In the genomic region with DNA sequence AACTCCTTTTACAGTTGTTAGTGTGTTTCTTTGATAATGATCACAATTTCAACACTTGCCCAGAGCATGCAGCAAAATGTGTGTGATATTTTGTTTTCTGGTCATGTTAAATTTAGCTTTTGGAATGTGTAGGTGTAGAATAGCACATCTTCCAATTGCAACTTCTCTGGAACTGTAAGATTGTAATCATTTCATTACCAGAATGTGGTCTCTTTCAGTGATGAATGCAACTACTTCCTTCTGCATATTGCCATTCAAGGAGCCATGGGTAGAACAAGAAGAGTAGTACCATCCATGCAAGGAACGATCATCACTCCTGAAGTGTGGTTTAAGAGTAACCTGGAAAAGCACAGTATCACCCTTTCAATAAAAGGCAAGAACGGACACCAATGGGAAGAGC, we compare ENCODE assay signal across 18 cellular contexts.
"Had no signal": no experiment of that assay in that cellular context is flagged by ENCODE, and none has a peak within 500 bp of the region (broad histone marks: within the 10 kb centered on the region; RNA-seq: fewer than 3 reads in every experiment).

No MANE protein-coding gene starts in this region.

- H3K4me3 Mint-ChIP-seq: naive thymus-derived CD4-positive, alpha-beta T cell; stimulated activated memory B cell treated with anti-CD40 and anti-IgM and Interleukin-4, amounts not matched to agents 10 μg/mL and 1 μg/mL and 100 μg/mL, for 72 hours; stimulated activated naive CD8-positive, alpha-beta T cell treated with anti-CD3 and anti-CD28 coated beads, Interleukin-15, Interleukin-2, amounts not matched to agents 100 ng/mL and 50 ng/mL, for 24 hours had no signal

- ATAC-seq: esophagus mucosa; heart left ventricle; left colon; left ventricle myocardium superior; naive thymus-derived CD4-positive, alpha-beta T cell; psoas muscle; right lobe of liver; stimulated activated memory B cell treated with anti-CD40 and anti-IgM and Interleukin-4, amounts not matched to agents 10 μg/mL and 1 μg/mL and 100 μg/mL, for 72 hours had no signal

- H3K27ac Mint-ChIP-seq: naive thymus-derived CD4-positive, alpha-beta T cell; stimulated activated memory B cell treated with anti-CD40 and anti-IgM and Interleukin-4, amounts not matched to agents 10 μg/mL and 1 μg/mL and 100 μg/mL, for 72 hours; stimulated activated naive CD8-positive, alpha-beta T cell treated with anti-CD3 and anti-CD28 coated beads, Interleukin-15, Interleukin-2, amounts not matched to agents 100 ng/mL and 50 ng/mL, for 24 hours had no signal

- DNase-seq: cortex of kidney; effector memory CD4-positive, alpha-beta T cell; heart left ventricle; hippocampal formation; left colon; left ventricle myocardium superior; mesenchymal stem cell; naive thymus-derived CD4-positive, alpha-beta T cell; psoas muscle; retina; right lobe of liver; stimulated activated CD4-positive, alpha-beta T cell treated with anti-CD3 and anti-CD28 coated beads, Interleukin-1b, Interleukin-23, amount 100 ng/mL, for 48 hours; stimulated activated CD4-positive, alpha-beta T cell treated with anti-CD3 and anti-CD28 coated beads, Interleukin-4, amount 100 ng/mL, for 24 hours; testis; transverse colon had no signal

- H3K36me3 Mint-ChIP-seq: naive thymus-derived CD4-positive, alpha-beta T cell; stimulated activated memory B cell treated with anti-CD40 and anti-IgM and Interleukin-4, amounts not matched to agents 10 μg/mL and 1 μg/mL and 100 μg/mL, for 72 hours had no signal

- H3K27me3 Mint-ChIP-seq: naive thymus-derived CD4-positive, alpha-beta T cell; stimulated activated memory B cell treated with anti-CD40 and anti-IgM and Interleukin-4, amounts not matched to agents 10 μg/mL and 1 μg/mL and 100 μg/mL, for 72 hours; stimulated activated naive CD8-positive, alpha-beta T cell treated with anti-CD3 and anti-CD28 coated beads, Interleukin-15, Interleukin-2, amounts not matched to agents 100 ng/mL and 50 ng/mL, for 24 hours had no signal

- H3K4me1 Mint-ChIP-seq: naive thymus-derived CD4-positive, alpha-beta T cell; stimulated activated memory B cell treated with anti-CD40 and anti-IgM and Interleukin-4, amounts not matched to agents 10 μg/mL and 1 μg/mL and 100 μg/mL, for 72 hours had no signal
